Comparison of ENCODE assay signal across 15 cellular contexts in the genomic region with DNA sequence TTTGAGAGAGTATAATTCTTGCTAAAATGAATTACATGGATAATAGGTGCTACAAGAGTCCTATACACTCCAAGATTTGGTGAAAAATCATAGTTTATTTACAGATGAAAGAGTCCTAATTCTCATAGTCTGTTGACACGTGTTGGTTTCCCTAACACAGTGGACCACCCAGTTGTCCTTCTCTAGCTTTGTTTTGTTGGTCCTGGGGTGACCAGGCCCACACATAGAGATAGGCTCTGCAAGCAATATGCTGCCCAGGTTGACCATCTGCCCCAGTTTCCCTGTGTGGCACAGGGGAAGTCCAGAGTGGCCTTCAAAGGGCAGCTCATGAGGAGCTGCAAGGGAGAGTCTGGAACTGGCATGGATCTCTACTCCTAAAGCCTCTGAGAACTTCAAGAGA.
A peak's percentile ranks its signal among the peaks of the same experiment; 100 is the strongest.
DNase-seq lines count a peak whose midpoint lies in the region; ATAC-seq and TF ChIP-seq lines count a peak whose summit lies in the region.
"Had no signal": no experiment of that assay in that cellular context is flagged by ENCODE, and none has a peak within 500 bp of the region (broad histone marks: within the 10 kb centered on the region; RNA-seq: fewer than 3 reads in every experiment).

No MANE protein-coding gene starts in this region.

- no peak overlapping the region for H2BK15ac ChIP-seq in neuronal stem cell (ENCODE audit: low read length)

- H3K9me3 ChIP-seq in right cardiac atrium (ENCODE audit: control insufficient read depth, low read length): no peaks in the 10 kb centered on the region
- H3K9me3 ChIP-seq in neuronal stem cell (replicated peaks in 1 of 2; ENCODE audit: control insufficient read depth in 2 of 2, insufficient read depth in 1 of 2, low read depth in 1 of 2, low read length in 2 of 2): no peaks in the 10 kb centered on the region
- H3K9me3 ChIP-seq: BLaER1, colonic mucosa had no signal

- no peak overlapping the region for H2BK5ac ChIP-seq in neuronal stem cell (ENCODE audit: low read length)

- no peaks in the 10 kb centered on the region for H3K79me1 ChIP-seq in neuronal stem cell (ENCODE audit: low read depth, low read length)

- H3K27ac Mint-ChIP-seq in chondrocyte (ENCODE audit: unreplicated experiment): peak overlapping the region; percentile 30
- H3K27ac Mint-ChIP-seq: neural progenitor cell, WTC11 had no signal

- H3K4me1 Mint-ChIP-seq in chondrocyte (ENCODE audit: low read depth): peaks cover 78% of the 10 kb centered on the region

- no peak overlapping the region for H3K4me2 ChIP-seq in neuronal stem cell (ENCODE audit: insufficient read depth, low read length, poor library complexity, severe bottlenecking)
- H3K4me2 ChIP-seq: BLaER1, neural progenitor cell had no signal

- H3K4ac ChIP-seq in neuronal stem cell (ENCODE audit: low read length): no peak overlapping the region

- no peak for ATAC-seq in right cardiac atrium
- no peak for ATAC-seq in Right ventricle myocardium superior (ENCODE audit: poor library complexity)
- no peak for ATAC-seq in GM21515 (IDR thresholded peaks at IDR 0.05; ENCODE audit: unreplicated experiment)
- ATAC-seq in GM19397 (IDR thresholded peaks at IDR 0.05; ENCODE audit: unreplicated experiment): no peak
- ATAC-seq: WTC11 had no signal

- H3K23ac ChIP-seq in neuronal stem cell (ENCODE audit: low read depth, low read length, poor library complexity): no peak overlapping the region

- no peaks in the 10 kb centered on the region for H3K36me3 ChIP-seq in neuronal stem cell (replicated peaks in 1 of 2; ENCODE audit: control insufficient read depth in 2 of 2, insufficient read depth in 2 of 2, low read length in 2 of 2)
- H3K36me3 ChIP-seq: BLaER1, colonic mucosa, neural progenitor cell had no signal

- WGBS in right cardiac atrium: 84% methylated on average over 1 of the region's 1 CpG
- WGBS in neuronal stem cell (ENCODE audit: extremely low coverage in 2 of 2, insufficient read length in 2 of 2, insufficient replicate concordance in 1 of 2), 2 donors: no CpG with 5 or more reads among the region's 1 CpG

- H3K27me3 ChIP-seq in right cardiac atrium (ENCODE audit: control insufficient read depth, insufficient read depth) (no peaks in the 10 kb centered on the region), neuronal stem cell (ENCODE audit: control insufficient read depth in 3 of 3, insufficient read depth in 3 of 3, low read depth in 1 of 3, low read length in 3 of 3) (no peaks in the 10 kb centered on the region)
- H3K27me3 ChIP-seq: BLaER1, colonic mucosa, neural progenitor cell had no signal

- H4K91ac ChIP-seq in neuronal stem cell (ENCODE audit: low read depth, low read length, poor library complexity): no peak overlapping the region

- H3K9me3 Mint-ChIP-seq in chondrocyte (ENCODE audit: low read depth): no peaks in the 10 kb centered on the region
- H3K9me3 Mint-ChIP-seq: IgD-negative memory B cell, WTC11 had no signal

- H2AFZ ChIP-seq in neuronal stem cell (ENCODE audit: low read length): no peak overlapping the region
- H2AFZ ChIP-seq: neural progenitor cell had no signal

- no peak overlapping the region for H3K9ac ChIP-seq in neuronal stem cell (ENCODE audit: low read depth, low read length, poor library complexity)
- H3K9ac ChIP-seq: BLaER1, neural progenitor cell had no signal

- no peak overlapping the region for H4K8ac ChIP-seq in neuronal stem cell (ENCODE audit: low read depth, low read length)

- in situ Hi-C loops in GM13976 (cut with MboI; ENCODE audit: low sequenced_read_pairs, unreplicated experiment): no loop called here

- H3K36me3 Mint-ChIP-seq in chondrocyte (ENCODE audit: low read depth): no peaks in the 10 kb centered on the region
- H3K36me3 Mint-ChIP-seq: WTC11 had no signal

- H3K14ac ChIP-seq in neuronal stem cell (ENCODE audit: low read length): no peak overlapping the region

- H3K27me3 Mint-ChIP-seq in chondrocyte (ENCODE audit: low read depth): no peaks in the 10 kb centered on the region

- no peak overlapping the region for H2AK5ac ChIP-seq in neuronal stem cell (ENCODE audit: low read depth, low read length)

- H3K4me1 ChIP-seq in right cardiac atrium (ENCODE audit: control insufficient read depth, insufficient read depth, low read length): peaks cover 22% of the 10 kb centered on the region
- H3K4me1 ChIP-seq in neuronal stem cell (ENCODE audit: control insufficient read depth in 2 of 2, insufficient read depth in 1 of 2, low read depth in 1 of 2, low read length in 2 of 2): peaks cover 11 to 21% of the 10 kb centered on the region in 2 donors
- H3K4me1 ChIP-seq: colonic mucosa had no signal

- H3K27ac ChIP-seq in right cardiac atrium (ENCODE audit: low read length): peak overlapping the region; percentile 59
- no peak overlapping the region for H3K27ac ChIP-seq in neuronal stem cell (replicated peaks; ENCODE audit: low read length)
- H3K27ac ChIP-seq: BLaER1, neural progenitor cell had no signal

- H3K4me3 ChIP-seq in right cardiac atrium (ENCODE audit: low read length) (no peak overlapping the region), neuronal stem cell (ENCODE audit: low read length in 2 of 2) (no peak overlapping the region)
- H3K4me3 ChIP-seq: BLaER1, colonic mucosa, neural progenitor cell had no signal

- no peak overlapping the region for H2BK120ac ChIP-seq in neuronal stem cell (ENCODE audit: low read depth, low read length)

- peak overlapping the region; percentile 32 for H3K18ac ChIP-seq in neuronal stem cell (ENCODE audit: low read length)

- intact Hi-C loops in right cardiac atrium (cut with DNase I) (no loop called here), Right ventricle myocardium superior (cut with DNase I) (no loop called here)

- H3K4me3 Mint-ChIP-seq in chondrocyte (ENCODE audit: unreplicated experiment): no peak overlapping the region
- H3K4me3 Mint-ChIP-seq: neural progenitor cell, WTC11 had no signal

- no peak for TF ChIP-seq CTCF in chondrocyte (IDR thresholded peaks at IDR 0.05)
- no peak for TF ChIP-seq CTCF in GM13976 (IDR thresholded peaks at IDR 0.05; ENCODE audit: borderline replicate concordance, control extremely low read depth, extremely low read depth, insufficient read depth, missing control alignments)

- H2BK12ac ChIP-seq in neuronal stem cell (ENCODE audit: low read length): no peak overlapping the region

- no peak for DNase-seq in right cardiac atrium
- DNase-seq in Right ventricle myocardium superior: no peak
- no peak for DNase-seq in chondrocyte (ENCODE audit: low spot score)
- no peak for DNase-seq in neuronal stem cell (ENCODE audit: low spot score)
- no peak for DNase-seq in GM13976 (ENCODE audit: low spot score)
- no peak for DNase-seq in NCI-H2227 treated with DMSO at 0.1 percent for 48 hours (lab: John Stamatoyannopoulos, UW)
- DNase-seq: activated naive CD4-positive, alpha-beta T cell; colonic mucosa; NCI-H1417 had no signal
